Comparison of ENCODE assay signal across 8 cellular contexts in genomic region chr4:184734758-184735157, GRCh38. TPM values are rescaled to one million over a fixed set of nuclear protein-coding genes. Genes with fewer than 3 reads are reported as not detected.
DNase-seq lines count a peak whose midpoint lies in the region; ATAC-seq, FAIRE-seq and TF ChIP-seq lines count a peak whose summit lies in the region.

No MANE protein-coding gene starts in this region.

- no peaks in the 10 kb centered on the region for H3K27me3 ChIP-seq in BLaER1
- no peaks in the 10 kb centered on the region for H3K27me3 ChIP-seq in bronchial epithelial cell (ENCODE audit: control insufficient read depth, insufficient read depth, low read length)

- no peaks in the 10 kb centered on the region for H3K36me3 Mint-ChIP-seq in naive B cell

- H3K27ac Mint-ChIP-seq in naive B cell = peak overlapping the region in 2 of 6 donors; percentile 84 to 88

- H3K9me3 ChIP-seq in BLaER1 = no peaks in the 10 kb centered on the region

- no peak for DNase-seq in Jurkat, Clone E6-1 (ENCODE audit: low read depth, low spot score)
- DNase-seq in bronchial epithelial cell (ENCODE audit: low read depth) (no peak), naive B cell (no peak), iPS-NIHi11 (ENCODE audit: low spot score) (no peak), germinal center (ENCODE audit: low spot score) (no peak), middle frontal gyrus (ENCODE audit: extremely low spot score, low spot score) (no peak)

- H3K4me1 ChIP-seq in BLaER1 = peaks cover 53% of the 10 kb centered on the region

- H3K4me3 ChIP-seq in BLaER1 (peak overlapping the region; percentile 87), bronchial epithelial cell (ENCODE audit: low read depth, low read length) (peak overlapping the region; percentile 72)
- H3K4me3 ChIP-seq in Jurkat, Clone E6-1 (ENCODE audit: low read length) = peak overlapping the region; percentile 97

- H3K36me3 ChIP-seq in BLaER1 (peaks cover 9% of the 10 kb centered on the region), bronchial epithelial cell (ENCODE audit: control insufficient read depth, insufficient read depth, low read length) (no peaks in the 10 kb centered on the region)

- peaks cover 7 to 24% (median 23%) of the 10 kb centered on the region in 3 donors for H3K4me1 Mint-ChIP-seq in naive B cell

- no peak for ATAC-seq in naive B cell (ENCODE audit: low read depth in 2 of 2)
- no peak for ATAC-seq in HG02678 (IDR thresholded peaks at IDR 0.05; ENCODE audit: unreplicated experiment)

- peak overlapping the region; percentile 66; the same call in 1 of the 2 replicates for H3K9ac ChIP-seq in BLaER1

- peaks cover 28% of the 10 kb centered on the region for H4K20me1 ChIP-seq in BLaER1

- peak overlapping the region; percentile 91 to 96 (median 94) for H3K4me3 Mint-ChIP-seq in naive B cell

- no peak for TF ChIP-seq CTCF in bronchial epithelial cell (IDR thresholded peaks at IDR 0.05; ENCODE audit: insufficient read depth, low read length, severe bottlenecking)

- FAIRE-seq in bronchial epithelial cell (lab: Jason Lieb, UNC) = no peak

- peak overlapping the region; percentile 85 for H3K4me2 ChIP-seq in BLaER1

- H3K27me3 Mint-ChIP-seq in naive B cell = no peaks in the 10 kb centered on the region

- H3K9me3 Mint-ChIP-seq in naive B cell = no peaks in the 10 kb centered on the region

- H3K27ac ChIP-seq in BLaER1 = peak overlapping the region; percentile 49; the same call in 1 of the 2 replicates

RNA-seq across cellular contexts. Expression of gene CENPU, which starts 0.9 kb away (rescaled TPM):
- polyA plus RNA-seq in Jurkat, Clone E6-1 (2012; ENCODE audit: insufficient read depth, insufficient read length) = 98.8 TPM
- 1.9 and 2.1 TPM in 2 replicates for total RNA-seq in bronchial epithelial cell
- polyA plus RNA-seq in naive B cell (ENCODE audit: low read depth in 6 of 6) = 1 to 10 TPM in 4 of 6 donors, under 1 TPM in 2; 0.27 to 4.9 (median 2.3) TPM
